Comparison of ENCODE assay signal across 13 cellular contexts in genomic region chrX:16822723-16823122, GRCh38. TPM values are rescaled to one million over a fixed set of nuclear protein-coding genes. Genes with fewer than 3 reads are reported as not detected.
A peak's percentile ranks its signal among the peaks of the same experiment; 100 is the strongest.
DNase-seq lines count a peak whose midpoint lies in the region; ATAC-seq and TF ChIP-seq lines count a peak whose summit lies in the region.
"Had no signal": no experiment of that assay in that cellular context is flagged by ENCODE, and none has a peak within 500 bp of the region (broad histone marks: within the 10 kb centered on the region; RNA-seq: fewer than 3 reads in every experiment).

No MANE protein-coding gene starts in this region.

- peaks cover 34% of the 10 kb centered on the region for H3K4me1 Mint-ChIP-seq in HFFc6 (ENCODE audit: low read depth)
- peaks cover 40% of the 10 kb centered on the region for H3K4me1 Mint-ChIP-seq in activated T-cell treated with anti-CD3 and anti-CD28 coated beads, Interleukin-2, amount 50 U/mL, for 72 hours (ENCODE audit: low read depth)

- H3K23ac ChIP-seq in trophoblast cell (ENCODE audit: low read length): no peak overlapping the region

- no peaks in the 10 kb centered on the region for H3K79me1 ChIP-seq in trophoblast cell (ENCODE audit: low read length)

- H2BK12ac ChIP-seq in trophoblast cell (ENCODE audit: low read length): no peak overlapping the region

- H2BK120ac ChIP-seq in trophoblast cell (ENCODE audit: insufficient read depth, low read length, poor library complexity): no peak overlapping the region

- no peaks in the 10 kb centered on the region for H3K9me3 Mint-ChIP-seq in HFFc6
- H3K9me3 Mint-ChIP-seq in activated T-cell treated with anti-CD3 and anti-CD28 coated beads, Interleukin-2, amount 50 U/mL, for 72 hours: no peaks in the 10 kb centered on the region

- H2AFZ ChIP-seq in trophoblast cell (ENCODE audit: insufficient read depth, low read length, poor library complexity): no peak overlapping the region

- no CpG with 5 or more reads among the region's 2 CpGs for WGBS in trophoblast cell (ENCODE audit: extremely low coverage, insufficient coverage, insufficient read length)

- H3K4ac ChIP-seq in trophoblast cell (ENCODE audit: low read depth, low read length): no peak overlapping the region

- DNase-seq in A172 (ENCODE audit: low spot score) (peak; percentile 69), HFFc6 (peak; percentile 68), fibroblast of pulmonary artery (ENCODE audit: low read depth) (peak; percentile 89), NCI-H524 (lab: John Stamatoyannopoulos, UW) (no peak), trophoblast cell (no peak)
- peak; percentile 42 to 59 for DNase-seq in activated T-cell treated with anti-CD3 and anti-CD28 coated beads, Interleukin-2, amount 50 U/mL, for 72 hours
- DNase-seq: BE2C; NCI-H2107; stimulated activated CD4-positive, alpha-beta T cell treated with anti-CD3 and anti-CD28 coated beads, Interleukin-4, amount 100 ng/mL, for 24 hours had no signal

- H2AK5ac ChIP-seq in trophoblast cell (ENCODE audit: low read length): no peak overlapping the region

- no peak overlapping the region for H2BK5ac ChIP-seq in trophoblast cell (ENCODE audit: low read depth, low read length, poor library complexity)

- H3K4me3 Mint-ChIP-seq in HFFc6: peak overlapping the region; percentile 48; the same call in 1 of the 2 replicates
- H3K4me3 Mint-ChIP-seq in activated T-cell treated with anti-CD3 and anti-CD28 coated beads, Interleukin-2, amount 50 U/mL, for 72 hours: peak overlapping the region; percentile 2 to 72

- H3K4me1 ChIP-seq in trophoblast cell (ENCODE audit: control insufficient read depth in 1 of 2, insufficient read depth in 2 of 2, low read length in 2 of 2): no peaks in the 10 kb centered on the region
- H3K4me1 ChIP-seq: BE2C had no signal

- H3K27ac ChIP-seq in trophoblast cell (ENCODE audit: low read depth, low read length): no peak overlapping the region
- H3K27ac ChIP-seq: KMS-11 had no signal

- no peaks in the 10 kb centered on the region for H3K79me2 ChIP-seq in trophoblast cell (ENCODE audit: control insufficient read depth, insufficient read depth, low read length, poor library complexity)

- H3K27me3 Mint-ChIP-seq in HFFc6 (ENCODE audit: insufficient read depth): no peaks in the 10 kb centered on the region; the same call in 1 of the 2 replicates
- no peaks in the 10 kb centered on the region for H3K27me3 Mint-ChIP-seq in activated T-cell treated with anti-CD3 and anti-CD28 coated beads, Interleukin-2, amount 50 U/mL, for 72 hours (ENCODE audit: low read depth)
- H3K27me3 Mint-ChIP-seq: progenitor cell of endocrine pancreas had no signal

- H3K4me3 ChIP-seq in fibroblast of pulmonary artery (replicated peaks; ENCODE audit: low read depth, low read length) (no peak overlapping the region), trophoblast cell (ENCODE audit: low read depth, low read length) (no peak overlapping the region)

- no peak overlapping the region for H4K91ac ChIP-seq in trophoblast cell (ENCODE audit: low read depth, low read length)

- H3K27me3 ChIP-seq in trophoblast cell (ENCODE audit: insufficient read depth, low read length): no peaks in the 10 kb centered on the region
- H3K27me3 ChIP-seq: BE2C had no signal

- no peak overlapping the region for H3K18ac ChIP-seq in trophoblast cell (ENCODE audit: low read length)

- H3K36me3 Mint-ChIP-seq in HFFc6 (ENCODE audit: low read depth): peaks cover 9% of the 10 kb centered on the region
- H3K36me3 Mint-ChIP-seq in activated T-cell treated with anti-CD3 and anti-CD28 coated beads, Interleukin-2, amount 50 U/mL, for 72 hours (ENCODE audit: insufficient read depth in 2 of 2): peaks cover 2 to 25% of the 10 kb centered on the region in 2 donors

- H3K4me2 ChIP-seq in trophoblast cell (ENCODE audit: low read length): no peak overlapping the region
- H3K4me2 ChIP-seq: KMS-11 had no signal

- H3K36me3 ChIP-seq in trophoblast cell (ENCODE audit: control insufficient read depth in 1 of 2, insufficient read depth in 2 of 2, low read length in 2 of 2): peaks cover 4 to 6% of the 10 kb centered on the region in 2 experiments

- H3K14ac ChIP-seq in trophoblast cell (ENCODE audit: low read length): no peak overlapping the region

- H3K9me3 ChIP-seq in trophoblast cell (ENCODE audit: insufficient read depth, low read depth, low read length): no peaks in the 10 kb centered on the region
- H3K9me3 ChIP-seq: BE2C had no signal

- H3K9ac ChIP-seq in trophoblast cell (ENCODE audit: low read length): no peak overlapping the region
- H3K9ac ChIP-seq: KMS-11 had no signal

- no peak overlapping the region for H4K8ac ChIP-seq in trophoblast cell (ENCODE audit: low read depth, low read length)

- ATAC-seq in activated T-cell treated with anti-CD3 and anti-CD28 coated beads, Interleukin-2, amount 50 U/mL, for 72 hours (replicated peaks in 1 of 2): peak; percentile 88 to 89
- no peak for ATAC-seq in HG03439 (IDR thresholded peaks at IDR 0.05; ENCODE audit: unreplicated experiment)
- no peak for ATAC-seq in HG03159 (IDR thresholded peaks at IDR 0.05; ENCODE audit: unreplicated experiment)

- peak overlapping the region; percentile 98 for H3K27ac Mint-ChIP-seq in HFFc6
- H3K27ac Mint-ChIP-seq in activated T-cell treated with anti-CD3 and anti-CD28 coated beads, Interleukin-2, amount 50 U/mL, for 72 hours: peak overlapping the region; percentile 95

- TF ChIP-seq CTCF in HFFc6 (IDR thresholded peaks at IDR 0.05): no peak
- TF ChIP-seq CTCF in fibroblast of pulmonary artery (IDR thresholded peaks at IDR 0.05; ENCODE audit: low read length, missing control alignments): no peak

- H4K12ac ChIP-seq in trophoblast cell (ENCODE audit: low read depth, low read length): no peak overlapping the region

RNA-seq across cellular contexts. Expression of gene TXLNG, which starts 36.5 kb away (rescaled TPM):
- 14.7 and 21.1 TPM in 2 replicates for total RNA-seq in A172 (2014; rRNA removed; shearing (Covaris generic))
- 1 to 10 TPM; 6.8 to 7.8 (median 7.1) TPM for total RNA-seq in HFFc6 (2021; fragmentation: NEBNext Ultra II Directional; extraction: Animal tissue kit (Norgen Biotek cat#: 25700))
- 10 to 100 TPM; 15.3 to 24.6 TPM for total RNA-seq in activated T-cell treated with anti-CD3 and anti-CD28 coated beads, Interleukin-2, amount 50 U/mL, for 72 hours
- 14.4 and 14.6 TPM in 2 replicates for polyA plus RNA-seq in trophoblast cell (2013)

RNA-seq across cellular contexts. Expression of gene RBBP7, which starts 47.4 kb away (rescaled TPM):
- 260 and 261 TPM in 2 replicates for total RNA-seq in A172 (2014; rRNA removed; shearing (Covaris generic))
- total RNA-seq in HFFc6 (2021; fragmentation: NEBNext Ultra II Directional; extraction: Animal tissue kit (Norgen Biotek cat#: 25700)): 100 to 1,000 TPM in 4 of 6 experiments, 10 to 100 TPM in 2; 83.4 to 121 (median 110) TPM
- 100 to 1,000 TPM; 234 to 265 TPM for total RNA-seq in activated T-cell treated with anti-CD3 and anti-CD28 coated beads, Interleukin-2, amount 50 U/mL, for 72 hours
- polyA plus RNA-seq in trophoblast cell (2013): 199 and 211 TPM in 2 replicates

Comparison
In these comparisons a context has a peak if more than half of its experiments do, and no peak if none do; other contexts are left out.
1. DNase-seq: peak in A172 (single experiment), HFFc6 (single experiment), activated T-cell treated with anti-CD3 and anti-CD28 coated beads, Interleukin-2, amount 50 U/mL, for 72 hours (2 of 2) and fibroblast of pulmonary artery (single experiment); none in NCI-H524 (0 of 2) and trophoblast cell (0 of 2).
2. ATAC-seq: peak in activated T-cell treated with anti-CD3 and anti-CD28 coated beads, Interleukin-2, amount 50 U/mL, for 72 hours (2 of 2); none in HG03439 (single experiment) and HG03159 (single experiment).